ENCODE assay signal across 12 cellular contexts in genomic region chr21:25428537-25428936, GRCh38.
DNase-seq lines count a peak whose midpoint lies in the region; ATAC-seq and TF ChIP-seq lines count a peak whose summit lies in the region.
"Had no signal": no experiment of that assay in that cellular context is flagged by ENCODE, and none has a peak within 500 bp of the region (broad histone marks: within the 10 kb centered on the region; RNA-seq: fewer than 3 reads in every experiment).

No MANE protein-coding gene starts in this region.

- H3K4me1 Mint-ChIP-seq in activated T-helper 1 cell treated with anti-CD3 and anti-CD28 coated beads, Interleukin-12 subunit alpha, Interleukin-12 subunit beta, Interleukin-2, Interleukin-4 antibody, amounts not matched to agents 30 ng/mL and 10 ng/mL and 1 ng/mL, durations not matched to agents 14 hours and 24 hours and 36 hours (ENCODE audit: low read depth) = peaks cover 46% of the 10 kb centered on the region

- no peak overlapping the region for H3K4me3 ChIP-seq in dorsolateral prefrontal cortex
- H3K4me3 ChIP-seq: SJSA1 had no signal

- peak; percentile 7 for DNase-seq in Daoy (ENCODE audit: low read depth)
- DNase-seq in activated T-helper 1 cell treated with anti-CD3 and anti-CD28 coated beads, Interleukin-12 subunit alpha, Interleukin-12 subunit beta, Interleukin-2, Interleukin-4 antibody, amounts not matched to agents 30 ng/mL and 10 ng/mL and 1 ng/mL, durations not matched to agents 14 hours and 24 hours and 36 hours (ENCODE audit: low spot score) = no peak
- DNase-seq in G401 (ENCODE audit: low spot score) = no peak
- DNase-seq in dorsolateral prefrontal cortex = no peak
- DNase-seq in epidermal melanocyte (ENCODE audit: insufficient read length, low spot score) = no peak
- no peak for DNase-seq in DMS114 treated with DMSO at 0.1 percent for 48 hours (lab: John Stamatoyannopoulos, UW; ENCODE audit: unreplicated experiment)
- DNase-seq: activated effector memory CD4-positive, alpha-beta T cell treated with anti-CD3 and anti-CD28 coated beads, Interleukin-2, amount 50 U/mL, for 16 hours; COR-L47; NCI-H1105 treated with DMSO at 0.1 percent for 48 hours had no signal

- in situ Hi-C loops in G401 (cut with HindIII; ENCODE audit: low sequenced_read_pairs) = no loop called here

- H3K36me3 Mint-ChIP-seq in activated T-helper 1 cell treated with anti-CD3 and anti-CD28 coated beads, Interleukin-12 subunit alpha, Interleukin-12 subunit beta, Interleukin-2, Interleukin-4 antibody, amounts not matched to agents 30 ng/mL and 10 ng/mL and 1 ng/mL, durations not matched to agents 14 hours and 24 hours and 36 hours (ENCODE audit: low read depth) = peaks cover 7% of the 10 kb centered on the region

- H3K4me3 Mint-ChIP-seq in activated T-helper 1 cell treated with anti-CD3 and anti-CD28 coated beads, Interleukin-12 subunit alpha, Interleukin-12 subunit beta, Interleukin-2, Interleukin-4 antibody, amounts not matched to agents 30 ng/mL and 10 ng/mL and 1 ng/mL, durations not matched to agents 14 hours and 24 hours and 36 hours = no peak overlapping the region

- peak; percentile 37 for ATAC-seq in GM19035 (IDR thresholded peaks at IDR 0.05; ENCODE audit: unreplicated experiment)
- ATAC-seq in HG02981 (IDR thresholded peaks at IDR 0.05; ENCODE audit: unreplicated experiment) = peak; percentile 52

- no peaks in the 10 kb centered on the region for H3K27me3 ChIP-seq in dorsolateral prefrontal cortex
- H3K27me3 ChIP-seq: SJSA1 had no signal

- H3K27ac Mint-ChIP-seq in activated T-helper 1 cell treated with anti-CD3 and anti-CD28 coated beads, Interleukin-12 subunit alpha, Interleukin-12 subunit beta, Interleukin-2, Interleukin-4 antibody, amounts not matched to agents 30 ng/mL and 10 ng/mL and 1 ng/mL, durations not matched to agents 14 hours and 24 hours and 36 hours = peak overlapping the region; percentile 30

- H3K27ac ChIP-seq in dorsolateral prefrontal cortex = no peak overlapping the region
- H3K27ac ChIP-seq: SJSA1 had no signal

- TF ChIP-seq CTCF in dorsolateral prefrontal cortex (IDR thresholded peaks at IDR 0.05 in 54 of 56, conservative IDR thresholded peaks at IDR 0.05 in 2 of 56; ENCODE audit: low read depth in 1 of 56, partially characterized antibody in 56 of 56) = no peak

- intact Hi-C loops in activated T-helper 1 cell treated with anti-CD3 and anti-CD28 coated beads, Interleukin-12 subunit alpha, Interleukin-12 subunit beta, Interleukin-2, Interleukin-4 antibody, amounts not matched to agents 30 ng/mL and 10 ng/mL and 1 ng/mL, durations not matched to agents 14 hours and 24 hours and 36 hours (cut with micrococcal nuclease) = loop anchor here (1.0 to 2.0 kb wide), 5 partner anchors 28 to 145 kb away; no protein-coding TSS in a partner anchor
- intact Hi-C loops in dorsolateral prefrontal cortex (cut with DNase I) = no loop called here

- no peaks in the 10 kb centered on the region for H3K9me3 Mint-ChIP-seq in activated T-helper 1 cell treated with anti-CD3 and anti-CD28 coated beads, Interleukin-12 subunit alpha, Interleukin-12 subunit beta, Interleukin-2, Interleukin-4 antibody, amounts not matched to agents 30 ng/mL and 10 ng/mL and 1 ng/mL, durations not matched to agents 14 hours and 24 hours and 36 hours

- H3K27me3 Mint-ChIP-seq in activated T-helper 1 cell treated with anti-CD3 and anti-CD28 coated beads, Interleukin-12 subunit alpha, Interleukin-12 subunit beta, Interleukin-2, Interleukin-4 antibody, amounts not matched to agents 30 ng/mL and 10 ng/mL and 1 ng/mL, durations not matched to agents 14 hours and 24 hours and 36 hours (ENCODE audit: insufficient read depth) = no peaks in the 10 kb centered on the region
